Comparison of ENCODE assay signal across 1 cellular context in the genomic region with DNA sequence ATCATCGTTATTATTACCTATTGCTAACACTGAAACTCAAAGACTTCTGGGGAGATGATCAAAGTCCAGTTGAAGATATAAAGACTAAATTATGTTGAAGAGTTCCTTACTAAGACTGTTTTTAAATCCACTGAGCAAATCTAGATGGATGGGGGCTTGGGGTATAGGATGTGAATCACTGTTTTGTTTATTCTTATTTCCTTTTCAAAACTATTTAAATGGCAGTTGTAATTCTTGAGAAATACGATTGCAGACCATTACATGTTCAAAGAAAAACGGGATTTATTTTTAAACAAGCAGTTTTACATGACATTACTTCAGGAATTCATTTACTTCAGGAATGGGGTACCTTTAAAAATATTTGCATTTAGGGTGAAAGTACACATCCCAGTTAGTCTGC.
TF ChIP-seq lines count a peak whose summit lies in the region.

No MANE protein-coding gene starts in this region.

TF ChIP-seq in WTC11, 78 proteins besides CTCF, POLR2A, EP300 and RAD21 (continued from another document):
- TF ChIP-seq, protein P1, sequence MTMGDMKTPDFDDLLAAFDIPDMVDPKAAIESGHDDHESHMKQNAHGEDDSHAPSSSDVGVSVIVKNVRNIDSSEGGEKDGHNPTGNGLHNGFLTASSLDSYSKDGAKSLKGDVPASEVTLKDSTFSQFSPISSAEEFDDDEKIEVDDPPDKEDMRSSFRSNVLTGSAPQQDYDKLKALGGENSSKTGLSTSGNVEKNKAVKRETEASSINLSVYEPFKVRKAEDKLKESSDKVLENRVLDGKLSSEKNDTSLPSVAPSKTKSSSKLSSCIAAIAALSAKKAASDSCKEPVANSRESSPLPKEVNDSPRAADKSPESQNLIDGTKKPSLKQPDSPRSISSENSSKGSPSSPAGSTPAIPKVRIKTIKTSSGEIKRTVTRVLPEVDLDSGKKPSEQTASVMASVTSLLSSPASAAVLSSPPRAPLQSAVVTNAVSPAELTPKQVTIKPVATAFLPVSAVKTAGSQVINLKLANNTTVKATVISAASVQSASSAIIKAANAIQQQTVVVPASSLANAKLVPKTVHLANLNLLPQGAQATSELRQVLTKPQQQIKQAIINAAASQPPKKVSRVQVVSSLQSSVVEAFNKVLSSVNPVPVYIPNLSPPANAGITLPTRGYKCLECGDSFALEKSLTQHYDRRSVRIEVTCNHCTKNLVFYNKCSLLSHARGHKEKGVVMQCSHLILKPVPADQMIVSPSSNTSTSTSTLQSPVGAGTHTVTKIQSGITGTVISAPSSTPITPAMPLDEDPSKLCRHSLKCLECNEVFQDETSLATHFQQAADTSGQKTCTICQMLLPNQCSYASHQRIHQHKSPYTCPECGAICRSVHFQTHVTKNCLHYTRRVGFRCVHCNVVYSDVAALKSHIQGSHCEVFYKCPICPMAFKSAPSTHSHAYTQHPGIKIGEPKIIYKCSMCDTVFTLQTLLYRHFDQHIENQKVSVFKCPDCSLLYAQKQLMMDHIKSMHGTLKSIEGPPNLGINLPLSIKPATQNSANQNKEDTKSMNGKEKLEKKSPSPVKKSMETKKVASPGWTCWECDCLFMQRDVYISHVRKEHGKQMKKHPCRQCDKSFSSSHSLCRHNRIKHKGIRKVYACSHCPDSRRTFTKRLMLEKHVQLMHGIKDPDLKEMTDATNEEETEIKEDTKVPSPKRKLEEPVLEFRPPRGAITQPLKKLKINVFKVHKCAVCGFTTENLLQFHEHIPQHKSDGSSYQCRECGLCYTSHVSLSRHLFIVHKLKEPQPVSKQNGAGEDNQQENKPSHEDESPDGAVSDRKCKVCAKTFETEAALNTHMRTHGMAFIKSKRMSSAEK (CRISPR knock-in tag; IDR thresholded peaks at IDR 0.05; ENCODE audit: borderline replicate concordance), result no peak
- TF ChIP-seq, protein P2, sequence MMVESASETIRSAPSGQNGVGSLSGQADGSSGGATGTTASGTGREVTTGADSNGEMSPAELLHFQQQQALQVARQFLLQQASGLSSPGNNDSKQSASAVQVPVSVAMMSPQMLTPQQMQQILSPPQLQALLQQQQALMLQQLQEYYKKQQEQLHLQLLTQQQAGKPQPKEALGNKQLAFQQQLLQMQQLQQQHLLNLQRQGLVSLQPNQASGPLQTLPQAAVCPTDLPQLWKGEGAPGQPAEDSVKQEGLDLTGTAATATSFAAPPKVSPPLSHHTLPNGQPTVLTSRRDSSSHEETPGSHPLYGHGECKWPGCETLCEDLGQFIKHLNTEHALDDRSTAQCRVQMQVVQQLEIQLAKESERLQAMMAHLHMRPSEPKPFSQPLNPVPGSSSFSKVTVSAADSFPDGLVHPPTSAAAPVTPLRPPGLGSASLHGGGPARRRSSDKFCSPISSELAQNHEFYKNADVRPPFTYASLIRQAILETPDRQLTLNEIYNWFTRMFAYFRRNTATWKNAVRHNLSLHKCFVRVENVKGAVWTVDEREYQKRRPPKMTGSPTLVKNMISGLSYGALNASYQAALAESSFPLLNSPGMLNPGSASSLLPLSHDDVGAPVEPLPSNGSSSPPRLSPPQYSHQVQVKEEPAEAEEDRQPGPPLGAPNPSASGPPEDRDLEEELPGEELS (CRISPR knock-in tag; IDR thresholded peaks at IDR 0.05), result no peak
